In the genomic region with DNA sequence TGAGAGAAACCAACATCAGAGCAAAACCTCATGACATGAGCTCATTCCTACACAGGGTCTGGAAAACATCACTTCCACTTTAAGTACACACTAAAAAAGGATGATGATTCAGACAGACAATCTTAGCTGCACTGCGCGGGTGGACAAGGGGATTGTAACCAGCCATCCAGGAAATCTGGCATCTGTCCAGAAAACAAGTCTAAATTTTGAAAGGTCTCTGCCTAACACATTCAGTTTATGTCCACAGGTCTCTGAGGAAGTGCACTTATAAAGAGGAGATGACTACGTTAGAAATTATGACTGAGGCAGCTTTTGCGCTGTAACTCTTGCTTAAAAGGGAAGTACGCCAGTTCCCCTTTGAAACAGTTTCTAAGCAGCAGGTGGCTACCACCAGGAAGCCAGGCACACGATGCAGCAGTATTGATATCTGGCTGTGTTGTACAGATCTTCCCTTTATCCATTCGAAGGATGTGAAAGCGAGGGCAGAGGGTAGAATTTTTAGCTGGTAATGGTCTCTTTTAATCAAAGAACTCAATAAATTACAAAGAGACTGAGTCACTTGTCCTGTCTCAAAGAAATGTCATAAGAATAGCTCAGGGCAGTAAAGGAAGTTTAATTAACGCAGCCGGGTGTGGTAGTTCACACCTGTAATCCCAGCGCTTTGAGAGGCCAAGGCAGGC, we compare ENCODE assay signal across 1 cellular context.
A peak's percentile ranks its signal among the peaks of the same experiment; 100 is the strongest.
TF ChIP-seq lines count a peak whose summit lies in the region.

No MANE protein-coding gene starts in this region.

TF ChIP-seq in SK-N-SH, 30 proteins besides CTCF, POLR2A, EP300 and RAD21 (continued from another document):
- TF ChIP-seq, protein P1, sequence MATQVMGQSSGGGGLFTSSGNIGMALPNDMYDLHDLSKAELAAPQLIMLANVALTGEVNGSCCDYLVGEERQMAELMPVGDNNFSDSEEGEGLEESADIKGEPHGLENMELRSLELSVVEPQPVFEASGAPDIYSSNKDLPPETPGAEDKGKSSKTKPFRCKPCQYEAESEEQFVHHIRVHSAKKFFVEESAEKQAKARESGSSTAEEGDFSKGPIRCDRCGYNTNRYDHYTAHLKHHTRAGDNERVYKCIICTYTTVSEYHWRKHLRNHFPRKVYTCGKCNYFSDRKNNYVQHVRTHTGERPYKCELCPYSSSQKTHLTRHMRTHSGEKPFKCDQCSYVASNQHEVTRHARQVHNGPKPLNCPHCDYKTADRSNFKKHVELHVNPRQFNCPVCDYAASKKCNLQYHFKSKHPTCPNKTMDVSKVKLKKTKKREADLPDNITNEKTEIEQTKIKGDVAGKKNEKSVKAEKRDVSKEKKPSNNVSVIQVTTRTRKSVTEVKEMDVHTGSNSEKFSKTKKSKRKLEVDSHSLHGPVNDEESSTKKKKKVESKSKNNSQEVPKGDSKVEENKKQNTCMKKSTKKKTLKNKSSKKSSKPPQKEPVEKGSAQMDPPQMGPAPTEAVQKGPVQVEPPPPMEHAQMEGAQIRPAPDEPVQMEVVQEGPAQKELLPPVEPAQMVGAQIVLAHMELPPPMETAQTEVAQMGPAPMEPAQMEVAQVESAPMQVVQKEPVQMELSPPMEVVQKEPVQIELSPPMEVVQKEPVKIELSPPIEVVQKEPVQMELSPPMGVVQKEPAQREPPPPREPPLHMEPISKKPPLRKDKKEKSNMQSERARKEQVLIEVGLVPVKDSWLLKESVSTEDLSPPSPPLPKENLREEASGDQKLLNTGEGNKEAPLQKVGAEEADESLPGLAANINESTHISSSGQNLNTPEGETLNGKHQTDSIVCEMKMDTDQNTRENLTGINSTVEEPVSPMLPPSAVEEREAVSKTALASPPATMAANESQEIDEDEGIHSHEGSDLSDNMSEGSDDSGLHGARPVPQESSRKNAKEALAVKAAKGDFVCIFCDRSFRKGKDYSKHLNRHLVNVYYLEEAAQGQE (IDR thresholded peaks at IDR 0.05; ENCODE audit: low read depth, low read length) = no peak
- no peak for TF ChIP-seq TAF1 (IDR thresholded peaks at IDR 0.05; ENCODE audit: borderline replicate concordance, low read depth, low read length)
- peak; percentile 29; the same call in 1 of the 2 replicates for TF ChIP-seq YY1 (IDR thresholded peaks at IDR 0.05; ENCODE audit: low read depth)
- TF ChIP-seq, protein P2, sequence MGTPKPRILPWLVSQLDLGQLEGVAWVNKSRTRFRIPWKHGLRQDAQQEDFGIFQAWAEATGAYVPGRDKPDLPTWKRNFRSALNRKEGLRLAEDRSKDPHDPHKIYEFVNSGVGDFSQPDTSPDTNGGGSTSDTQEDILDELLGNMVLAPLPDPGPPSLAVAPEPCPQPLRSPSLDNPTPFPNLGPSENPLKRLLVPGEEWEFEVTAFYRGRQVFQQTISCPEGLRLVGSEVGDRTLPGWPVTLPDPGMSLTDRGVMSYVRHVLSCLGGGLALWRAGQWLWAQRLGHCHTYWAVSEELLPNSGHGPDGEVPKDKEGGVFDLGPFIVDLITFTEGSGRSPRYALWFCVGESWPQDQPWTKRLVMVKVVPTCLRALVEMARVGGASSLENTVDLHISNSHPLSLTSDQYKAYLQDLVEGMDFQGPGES (IDR thresholded peaks at IDR 0.05; ENCODE audit: low read depth, low read length) = no peak
- TF ChIP-seq, protein P3, sequence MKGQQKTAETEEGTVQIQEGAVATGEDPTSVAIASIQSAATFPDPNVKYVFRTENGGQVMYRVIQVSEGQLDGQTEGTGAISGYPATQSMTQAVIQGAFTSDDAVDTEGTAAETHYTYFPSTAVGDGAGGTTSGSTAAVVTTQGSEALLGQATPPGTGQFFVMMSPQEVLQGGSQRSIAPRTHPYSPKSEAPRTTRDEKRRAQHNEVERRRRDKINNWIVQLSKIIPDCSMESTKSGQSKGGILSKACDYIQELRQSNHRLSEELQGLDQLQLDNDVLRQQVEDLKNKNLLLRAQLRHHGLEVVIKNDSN (IDR thresholded peaks at IDR 0.05; ENCODE audit: borderline replicate concordance, low read depth) = peak; percentile 5; the same call in 1 of the 2 replicates
- no peak for TF ChIP-seq RFX5 (IDR thresholded peaks at IDR 0.05; ENCODE audit: low read length)
- no peak for TF ChIP-seq GATA2 (CRISPR knock-in tag; IDR thresholded peaks at IDR 0.05)
- TF ChIP-seq TEAD4 (IDR thresholded peaks at IDR 0.05; ENCODE audit: borderline replicate concordance, insufficient read depth) = peak; percentile 71; the same call in 1 of the 2 replicates
- no peak for TF ChIP-seq FOXJ3 (CRISPR knock-in tag; IDR thresholded peaks at IDR 0.05)
- TF ChIP-seq, protein P4, sequence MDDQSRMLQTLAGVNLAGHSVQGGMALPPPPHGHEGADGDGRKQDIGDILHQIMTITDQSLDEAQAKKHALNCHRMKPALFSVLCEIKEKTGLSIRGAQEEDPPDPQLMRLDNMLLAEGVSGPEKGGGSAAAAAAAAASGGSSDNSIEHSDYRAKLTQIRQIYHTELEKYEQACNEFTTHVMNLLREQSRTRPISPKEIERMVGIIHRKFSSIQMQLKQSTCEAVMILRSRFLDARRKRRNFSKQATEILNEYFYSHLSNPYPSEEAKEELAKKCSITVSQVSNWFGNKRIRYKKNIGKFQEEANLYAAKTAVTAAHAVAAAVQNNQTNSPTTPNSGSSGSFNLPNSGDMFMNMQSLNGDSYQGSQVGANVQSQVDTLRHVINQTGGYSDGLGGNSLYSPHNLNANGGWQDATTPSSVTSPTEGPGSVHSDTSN (IDR thresholded peaks at IDR 0.05) = peak; percentile 96
- no peak for TF ChIP-seq SMC3 (IDR thresholded peaks at IDR 0.05; ENCODE audit: low read depth, low read length)
